ENCODE assay signal across 15 cellular contexts in the genomic region with DNA sequence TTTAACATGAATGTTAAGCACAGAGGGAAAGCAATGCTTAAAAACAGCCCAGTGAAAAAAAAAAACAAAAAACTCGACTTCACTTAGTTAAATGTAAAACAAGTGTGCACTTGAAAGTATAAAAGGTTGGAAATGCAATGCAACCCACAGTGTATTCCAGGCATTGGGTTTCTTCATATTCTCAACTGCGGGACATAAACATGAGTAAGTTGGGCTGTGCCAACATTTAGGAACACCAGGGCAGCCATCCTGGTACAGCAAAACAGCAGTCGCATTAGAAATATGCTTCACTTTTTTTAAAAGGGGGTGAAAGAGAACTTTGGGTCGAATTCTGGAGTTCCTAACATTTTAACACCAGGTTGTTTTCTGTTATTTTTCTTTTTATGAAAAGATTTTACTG. TPM values are rescaled to one million over a fixed set of nuclear protein-coding genes. Genes with fewer than 3 reads are reported as not detected.
DNase-seq lines count a peak whose midpoint lies in the region; ATAC-seq and TF ChIP-seq lines count a peak whose summit lies in the region.
"Had no signal": no experiment of that assay in that cellular context is flagged by ENCODE, and none has a peak within 500 bp of the region (broad histone marks: within the 10 kb centered on the region; RNA-seq: fewer than 3 reads in every experiment).

No MANE protein-coding gene starts in this region.

- H3K36me3 ChIP-seq in MG63 (peaks cover 3% of the 10 kb centered on the region; the same call in 1 of the 2 replicates), osteoblast (ENCODE audit: insufficient read depth, low read length) (peaks cover 4% of the 10 kb centered on the region), thyroid gland (no peaks in the 10 kb centered on the region)
- H3K36me3 ChIP-seq: BLaER1, upper lobe of left lung had no signal

- peak overlapping the region; percentile 70 for H2AFZ ChIP-seq in osteoblast (ENCODE audit: low read length)

- TF ChIP-seq CTCF in Calu3 (IDR thresholded peaks at IDR 0.05; ENCODE audit: unreplicated experiment) (no peak), osteoblast (IDR thresholded peaks at IDR 0.05; ENCODE audit: extremely low read depth, low read depth, low read length) (no peak), thyroid gland (IDR thresholded peaks at IDR 0.05) (no peak)

- no peak for TF ChIP-seq POLR2A in thyroid gland (IDR thresholded peaks at IDR 0.05)

- no peaks in the 10 kb centered on the region for H4K20me1 ChIP-seq in osteoblast (ENCODE audit: insufficient read depth, low read length)
- H4K20me1 ChIP-seq: BLaER1 had no signal

- peaks cover 14% of the 10 kb centered on the region for H3K4me1 Mint-ChIP-seq in Calu3 (ENCODE audit: low read depth, unreplicated experiment)

- H3K9me3 Mint-ChIP-seq in Calu3 (ENCODE audit: low read depth, unreplicated experiment), result no peaks in the 10 kb centered on the region

- BruUV-seq in Calu3 (replicated peaks; lab: Mats Ljungman, UMichigan), result no TSS peak

- H3K4me3 Mint-ChIP-seq in Calu3 (ENCODE audit: low read depth, unreplicated experiment), result peak overlapping the region; percentile 93

- ATAC-seq in HG03442 (IDR thresholded peaks at IDR 0.05; ENCODE audit: unreplicated experiment), result no peak

- H3K27ac Mint-ChIP-seq in Calu3 (ENCODE audit: unreplicated experiment), result peak overlapping the region; percentile 81

- CTCF ChIA-PET in Calu3 (lab: Charles Lee), result no interaction called here

- H3K27me3 ChIP-seq in MG63 (no peaks in the 10 kb centered on the region), osteoblast (ENCODE audit: insufficient read depth, low read length) (no peaks in the 10 kb centered on the region), thyroid gland (no peaks in the 10 kb centered on the region)
- H3K27me3 ChIP-seq: BLaER1, body of pancreas, upper lobe of left lung had no signal

- intact Hi-C loops in Calu3 (cut with micrococcal nuclease; ENCODE audit: unreplicated experiment) (loop anchor here (2.0 to 5.0 kb wide), 2 partner anchors 58 to 77 kb away; no protein-coding TSS in a partner anchor), thyroid gland (cut with DNase I) (no loop called here)

- H3K79me2 ChIP-seq in osteoblast (ENCODE audit: insufficient read depth, low read length), result peaks cover 31% of the 10 kb centered on the region

- H3K27me3 Mint-ChIP-seq in Calu3 (ENCODE audit: unreplicated experiment), result no peaks in the 10 kb centered on the region

- peak overlapping the region; percentile 20 for H3K4me3 ChIP-seq in MG63
- H3K4me3 ChIP-seq in osteoblast (ENCODE audit: insufficient read depth, low read length), result peak overlapping the region; percentile 87
- no peak overlapping the region for H3K4me3 ChIP-seq in thyroid gland (replicated peaks in 1 of 3)

- peaks cover 21% of the 10 kb centered on the region for H3K36me3 Mint-ChIP-seq in Calu3 (ENCODE audit: insufficient read depth, unreplicated experiment)

- WGBS in thyroid gland, 2 donors, result 81 to 83% methylated on average over 4 of the region's 4 CpGs

- H3K27ac ChIP-seq in epithelial cell of prostate (peak overlapping the region; percentile 92), osteoblast (ENCODE audit: low read depth, low read length) (peak overlapping the region; percentile 85), thyroid gland (no peak overlapping the region)
- H3K27ac ChIP-seq: BLaER1 had no signal

- peak overlapping the region; percentile 87 for H3K4me2 ChIP-seq in osteoblast (ENCODE audit: insufficient read depth, low read length)

- peaks cover 28% of the 10 kb centered on the region for H3K4me1 ChIP-seq in osteoblast (ENCODE audit: insufficient read depth, low read length)
- no peaks in the 10 kb centered on the region for H3K4me1 ChIP-seq in thyroid gland
- H3K4me1 ChIP-seq: BLaER1 had no signal

- no peaks in the 10 kb centered on the region for H3K9me3 ChIP-seq in MG63
- no peaks in the 10 kb centered on the region for H3K9me3 ChIP-seq in osteoblast (ENCODE audit: low read depth, low read length)
- H3K9me3 ChIP-seq in thyroid gland, result no peaks in the 10 kb centered on the region
- H3K9me3 ChIP-seq: BLaER1, body of pancreas, upper lobe of left lung had no signal

- DNase-seq in Calu3, result no peak
- peak; percentile 19 for DNase-seq in MG63
- no peak for DNase-seq in epithelial cell of prostate (ENCODE audit: low read depth, low spot score)
- no peak for DNase-seq in osteoblast (ENCODE audit: insufficient read length, low spot score, missing footprints)
- no peak for DNase-seq in SIG-M5 treated with dmso at 0.1 percent for 504 hours (lab: John Stamatoyannopoulos, UW; ENCODE audit: unreplicated experiment)
- DNase-seq in thyroid gland, result no peak
- DNase-seq: activated gamma-delta T cell; body of pancreas; mesendoderm; NCI-H82; stimulated activated CD4-positive, alpha-beta T cell treated with anti-CD3 and anti-CD28 coated beads, Interleukin-4, amount 100 ng/mL, for 24 hours; upper lobe of left lung had no signal

RNA-seq across cellular contexts. Expression of a gene that starts 0.9 kb away (rescaled TPM):
- total RNA-seq in Calu3 (2022), result 41.5 and 41.8 TPM in 2 replicates
- total RNA-seq in MG63 (2014; rRNA removed; shearing (Covaris generic); ENCODE audit: low replicate concordance), result 30.1 and 80.7 TPM in 2 replicates
- 39.1 and 45.4 TPM in 2 replicates for total RNA-seq in osteoblast
- 10 to 100 TPM in 1 of 4 donors, 1 to 10 TPM in 3; 1.4 to 27.5 (median 7.3) TPM for total RNA-seq in thyroid gland

RNA-seq across cellular contexts. Expression of a gene that starts 56.3 kb away (rescaled TPM):
- total RNA-seq in Calu3 (2022) (38.5 and 38.7 TPM in 2 replicates), osteoblast (9.8 and 18.6 TPM in 2 replicates), thyroid gland (10 to 100 TPM; 11.9 to 34.3 (median 27.4) TPM)
- 1.2 and 2.0 TPM in 2 replicates for total RNA-seq in MG63 (2014; rRNA removed; shearing (Covaris generic); ENCODE audit: low replicate concordance)
- total RNA-seq: activated CD8-positive, alpha-beta memory T cell treated with anti-CD3 and anti-CD28 coated beads for 36 hours had no signal

Comparison
In these comparisons a context has a peak if more than half of its experiments do, and no peak if none do; other contexts are left out.
1. H3K4me3 ChIP-seq: peak in MG63 (single experiment) and osteoblast (single experiment); none in thyroid gland (0 of 3).
2. H3K27ac ChIP-seq: peak in epithelial cell of prostate (single experiment) and osteoblast (single experiment); none in thyroid gland (0 of 3).